Comparison of ENCODE assay signal across 9 cellular contexts in the genomic region with DNA sequence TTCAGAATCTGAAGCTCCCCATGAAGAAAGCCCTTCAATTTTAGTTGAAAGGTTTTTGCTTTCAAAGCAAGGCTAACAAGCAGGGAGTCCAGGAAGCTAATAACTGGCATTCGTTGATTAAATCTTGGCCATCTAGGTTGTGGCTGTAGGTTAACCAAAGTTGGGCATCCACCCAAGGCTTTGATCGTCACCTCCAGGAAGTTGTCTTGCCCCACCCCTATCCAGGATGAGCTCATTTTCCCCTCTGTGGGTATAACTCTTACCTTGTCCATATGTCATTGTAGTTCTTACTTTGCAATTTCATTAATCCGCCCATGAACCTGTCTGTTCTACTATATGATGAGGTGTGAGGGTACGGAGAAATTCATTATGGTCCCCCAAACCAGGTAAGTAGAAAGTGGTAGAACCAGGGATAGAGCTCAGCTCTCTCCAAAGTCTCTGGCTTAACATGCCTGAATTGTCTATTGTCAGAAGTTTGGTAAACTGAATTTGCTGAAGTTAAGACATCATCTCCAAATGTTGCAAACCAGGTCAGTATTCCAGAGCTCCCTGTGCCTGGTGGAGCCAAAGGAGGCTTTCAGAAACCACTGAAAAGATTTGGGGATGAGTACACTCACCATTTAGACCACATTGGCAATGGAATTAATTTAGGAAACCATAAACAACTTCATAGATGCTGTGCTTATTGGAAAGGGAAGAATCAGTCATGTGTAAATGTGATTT.
DNase-seq lines count a peak whose midpoint lies in the region; ATAC-seq and TF ChIP-seq lines count a peak whose summit lies in the region.
"Had no signal": no experiment of that assay in that cellular context is flagged by ENCODE, and none has a peak within 500 bp of the region (broad histone marks: within the 10 kb centered on the region; RNA-seq: fewer than 3 reads in every experiment).

No MANE protein-coding gene starts in this region.

- POLR2A ChIA-PET in activated B cell treated with CpG ODN at 0.5 μM for 24 hours (lab: Charles Lee) (interaction anchor here (0.5 kb wide), 1 partner anchor 64 kb away, joined by 3 read pairs; no protein-coding TSS in a partner anchor), MCF 10A (lab: Yijun Ruan, JAX) (interaction anchor here (0.7 to 1.4 kb wide), 5 partner anchors 16 to 148 kb away, joined by 3 to 6 read pairs (median 3); no protein-coding TSS in a partner anchor)

- H3K27ac ChIP-seq in GM23248 = peak overlapping the region; percentile 51
- peak overlapping the region in 2 of 4 donors; percentile 8 to 53 for H3K27ac ChIP-seq in esophagus squamous epithelium
- no peak overlapping the region for H3K27ac ChIP-seq in WERI-Rb-1
- H3K27ac ChIP-seq: thoracic aorta had no signal

- CTCF ChIA-PET in activated B cell treated with CpG ODN at 0.5 μM for 24 hours (lab: Charles Lee) = interaction anchor here (0.9 to 4.8 kb wide), 7 partner anchors 24 to 313 kb away, joined by 3 to 22 read pairs (median 3); no protein-coding TSS in a partner anchor
- CTCF ChIA-PET in MCF 10A (lab: Yijun Ruan, JAX) = interaction anchor here (0.5 to 1.6 kb wide), 11 partner anchors 10 to 309 kb away, joined by 3 to 5 read pairs (median 3); no protein-coding TSS in a partner anchor

- no peaks in the 10 kb centered on the region for H3K79me2 ChIP-seq in GM23248 (ENCODE audit: insufficient read depth)

- intact Hi-C loops in activated B cell treated with CpG ODN at 0.5 μM for 24 hours (cut with micrococcal nuclease) (no loop called here), MCF 10A (cut with micrococcal nuclease) (loop anchor here (5.0 kb wide), 1 partner anchor 94 kb away; no protein-coding TSS in a partner anchor), esophagus squamous epithelium (cut with DNase I) (no loop called here)

- in situ Hi-C loops in GM23248 (cut with MboI) = no loop called here

- H3K36me3 ChIP-seq in GM23248 (ENCODE audit: low read depth) (peaks cover 17% of the 10 kb centered on the region), esophagus squamous epithelium (peaks cover 0 to 5% (median 0%) of the 10 kb centered on the region in 3 donors), WERI-Rb-1 (no peaks in the 10 kb centered on the region)
- H3K36me3 ChIP-seq: thoracic aorta had no signal

- no peaks in the 10 kb centered on the region for H3K9me2 ChIP-seq in GM23248 (ENCODE audit: insufficient read depth)

- 80 to 83% methylated on average over 4 of the region's 4 CpGs for WGBS in GM23248 (ENCODE audit: low coverage in 1 of 2, low lambda C conversion rate in 2 of 2, missing lambda C conversion rate in 2 of 2), 2 experiments
- WGBS in esophagus squamous epithelium, 2 donors = 55 to 57% methylated on average over 4 of the region's 4 CpGs

- H3F3A ChIP-seq in GM23248 (ENCODE audit: insufficient read depth) = peaks cover 62% of the 10 kb centered on the region

- H3K4me3 Mint-ChIP-seq in activated B cell treated with CpG ODN at 0.5 μM for 24 hours (no peak overlapping the region), MCF 10A (ENCODE audit: unreplicated experiment) (no peak overlapping the region)

- H3K36me3 Mint-ChIP-seq in activated B cell treated with CpG ODN at 0.5 μM for 24 hours (ENCODE audit: low read depth) = peaks cover 19% of the 10 kb centered on the region
- H3K36me3 Mint-ChIP-seq in MCF 10A (ENCODE audit: insufficient read depth, unreplicated experiment) = peaks cover 3% of the 10 kb centered on the region

- H3K27me3 ChIP-seq in GM23248 (replicated peaks; ENCODE audit: insufficient read depth) = no peaks in the 10 kb centered on the region
- H3K27me3 ChIP-seq in esophagus squamous epithelium = no peaks in the 10 kb centered on the region
- no peaks in the 10 kb centered on the region for H3K27me3 ChIP-seq in WERI-Rb-1 (ENCODE audit: insufficient read depth, low read depth, severe bottlenecking)

- H3K4me2 ChIP-seq in GM23248 (ENCODE audit: unreplicated experiment) = no peak overlapping the region

- H3K9me3 Mint-ChIP-seq in activated B cell treated with CpG ODN at 0.5 μM for 24 hours (peaks cover 3% of the 10 kb centered on the region), MCF 10A (ENCODE audit: unreplicated experiment) (no peaks in the 10 kb centered on the region)

- H3K9ac ChIP-seq in GM23248 = no peak overlapping the region

- ATAC-seq in activated B cell treated with CpG ODN at 0.5 μM for 24 hours (ENCODE audit: low read depth) (peak; percentile 29), GM21723 (IDR thresholded peaks at IDR 0.05; ENCODE audit: unreplicated experiment) (no peak)

- H3K27me3 Mint-ChIP-seq in activated B cell treated with CpG ODN at 0.5 μM for 24 hours (no peaks in the 10 kb centered on the region), MCF 10A (ENCODE audit: insufficient read depth, unreplicated experiment) (no peaks in the 10 kb centered on the region)

- H3K4me1 ChIP-seq in GM23248 (ENCODE audit: insufficient read depth) = peaks cover 19% of the 10 kb centered on the region
- peaks cover 4 to 29% (median 11%) of the 10 kb centered on the region in 3 donors for H3K4me1 ChIP-seq in esophagus squamous epithelium

- H3K27ac Mint-ChIP-seq in activated B cell treated with CpG ODN at 0.5 μM for 24 hours = peak overlapping the region; percentile 20
- peak overlapping the region; percentile 14 for H3K27ac Mint-ChIP-seq in MCF 10A (ENCODE audit: low read depth, unreplicated experiment)

- TF ChIP-seq POLR2A in esophagus squamous epithelium (IDR thresholded peaks at IDR 0.05) = no peak

- H3K4me3 ChIP-seq in GM23248 (no peak overlapping the region), esophagus squamous epithelium (no peak overlapping the region), WERI-Rb-1 (ENCODE audit: low read depth, low read length) (no peak overlapping the region)
- H3K4me3 ChIP-seq: thoracic aorta had no signal

- H3K4me1 Mint-ChIP-seq in activated B cell treated with CpG ODN at 0.5 μM for 24 hours (peaks cover 30% of the 10 kb centered on the region), MCF 10A (ENCODE audit: insufficient read depth, unreplicated experiment) (peaks cover 22% of the 10 kb centered on the region)

- no peak for TF ChIP-seq CTCF in activated B cell treated with CpG ODN at 0.5 μM for 24 hours (IDR thresholded peaks at IDR 0.05)
- TF ChIP-seq CTCF in MCF 10A (IDR thresholded peaks at IDR 0.05; ENCODE audit: unreplicated experiment) = no peak
- no peak for TF ChIP-seq CTCF in esophagus squamous epithelium (IDR thresholded peaks at IDR 0.05)
- TF ChIP-seq CTCF in WERI-Rb-1 (IDR thresholded peaks at IDR 0.05; ENCODE audit: low read depth, low read length) = no peak

- no peaks in the 10 kb centered on the region for H4K20me1 ChIP-seq in GM23248 (ENCODE audit: insufficient read depth)

- BruUV-seq in MCF 10A (replicated peaks; lab: Mats Ljungman, UMichigan) = no TSS peak

- H3K9me3 ChIP-seq in GM23248 (ENCODE audit: low read depth) (no peaks in the 10 kb centered on the region), esophagus squamous epithelium (no peaks in the 10 kb centered on the region), WERI-Rb-1 (ENCODE audit: severe bottlenecking) (peaks cover 2% of the 10 kb centered on the region)
- H3K9me3 ChIP-seq: thoracic aorta had no signal

- no peak overlapping the region for H2AFZ ChIP-seq in GM23248

- peak; percentile 49 for DNase-seq in GM23248
- DNase-seq in activated B cell treated with CpG ODN at 0.5 μM for 24 hours = no peak
- DNase-seq in MCF 10A (ENCODE audit: unreplicated experiment) = peak; percentile 74
- DNase-seq in stimulated activated CD4-positive, alpha-beta T cell treated with anti-CD3 and anti-CD28 coated beads, Interleukin-2, amount 100 ng/mL, for 4 hours (ENCODE audit: low read depth) = peak; percentile 58
- no peak for DNase-seq in RPMI8226
- no peak for DNase-seq in esophagus squamous epithelium (lab: John Stamatoyannopoulos, UW)
- DNase-seq in WERI-Rb-1 = no peak

Comparison
In these comparisons a context has a peak if more than half of its experiments do, and no peak if none do; other contexts are left out.
1. DNase-seq: peak in GM23248 (single experiment), MCF 10A (single experiment) and stimulated activated CD4-positive, alpha-beta T cell treated with anti-CD3 and anti-CD28 coated beads, Interleukin-2, amount 100 ng/mL, for 4 hours (single experiment); none in activated B cell treated with CpG ODN at 0.5 μM for 24 hours (single experiment), RPMI8226 (single experiment), esophagus squamous epithelium (single experiment) and WERI-Rb-1 (single experiment).